ENCODE assay signal across 15 cellular contexts in the genomic region with DNA sequence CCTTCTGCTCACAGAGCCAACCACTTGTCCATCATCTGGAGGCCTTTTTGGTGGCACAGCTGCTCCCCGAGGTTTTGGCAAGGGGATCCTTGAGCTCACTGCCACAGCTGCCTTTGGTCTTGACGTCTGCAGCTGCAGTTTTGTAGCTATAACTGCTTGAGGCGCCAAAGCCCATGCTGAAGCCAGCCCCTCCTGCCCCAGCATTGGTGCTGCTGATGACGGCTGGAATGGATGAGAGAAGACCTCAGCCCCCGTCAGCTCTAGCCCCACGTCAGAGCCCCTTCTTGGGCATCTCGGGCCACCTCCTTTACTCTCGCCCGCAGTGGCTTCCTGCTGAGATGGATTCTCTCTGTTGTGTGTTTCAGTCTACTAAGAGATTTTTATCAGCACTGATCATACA. TPM values are rescaled to one million over a fixed set of nuclear protein-coding genes. Genes with fewer than 3 reads are reported as not detected.
DNase-seq lines count a peak whose midpoint lies in the region; ATAC-seq and TF ChIP-seq lines count a peak whose summit lies in the region.
"Had no signal": no experiment of that assay in that cellular context is flagged by ENCODE, and none has a peak within 500 bp of the region (broad histone marks: within the 10 kb centered on the region; RNA-seq: fewer than 3 reads in every experiment).

No MANE protein-coding gene starts in this region.

- H3K36me3 Mint-ChIP-seq in CD4-positive, CD25-positive, alpha-beta regulatory T cell: no peaks in the 10 kb centered on the region
- no peaks in the 10 kb centered on the region for H3K36me3 Mint-ChIP-seq in activated T-helper 2 cell treated with anti-CD3 and anti-CD28 coated beads, Interferon-gamma antibody, Interleukin-2, Interleukin-4, amounts not matched to agents 10 μg/mL and 5 μg/mL and 100 μg/mL, durations not matched to agents 14 hours and 24 hours and 36 hours (ENCODE audit: low read depth)
- no peaks in the 10 kb centered on the region for H3K36me3 Mint-ChIP-seq in naive thymus-derived CD8-positive, alpha-beta T cell

- no peak for TF ChIP-seq CTCF in esophagus muscularis mucosa (IDR thresholded peaks at IDR 0.05)

- peaks cover 0 to 18% (median 3%) of the 10 kb centered on the region in 4 donors for H3K4me1 Mint-ChIP-seq in CD4-positive, CD25-positive, alpha-beta regulatory T cell
- peaks cover 29% of the 10 kb centered on the region for H3K4me1 Mint-ChIP-seq in activated T-helper 2 cell treated with anti-CD3 and anti-CD28 coated beads, Interferon-gamma antibody, Interleukin-2, Interleukin-4, amounts not matched to agents 10 μg/mL and 5 μg/mL and 100 μg/mL, durations not matched to agents 14 hours and 24 hours and 36 hours (ENCODE audit: low read depth)
- H3K4me1 Mint-ChIP-seq in naive thymus-derived CD8-positive, alpha-beta T cell: peaks cover 48 to 68% (median 59%) of the 10 kb centered on the region in 4 donors

- H3K27ac Mint-ChIP-seq in CD4-positive, CD25-positive, alpha-beta regulatory T cell: peak overlapping the region in 2 of 3 donors; percentile 42 to 83
- no peak overlapping the region for H3K27ac Mint-ChIP-seq in activated T-helper 2 cell treated with anti-CD3 and anti-CD28 coated beads, Interferon-gamma antibody, Interleukin-2, Interleukin-4, amounts not matched to agents 10 μg/mL and 5 μg/mL and 100 μg/mL, durations not matched to agents 14 hours and 24 hours and 36 hours
- H3K27ac Mint-ChIP-seq in naive thymus-derived CD8-positive, alpha-beta T cell: peak overlapping the region; percentile 32 to 98 (median 89)

- peak; percentile 5 to 79 (median 9) for DNase-seq in CD4-positive, CD25-positive, alpha-beta regulatory T cell
- peak; percentile 4 for DNase-seq in T-helper 22 cell (ENCODE audit: low read depth)
- peak; percentile 58 for DNase-seq in activated T-helper 2 cell treated with anti-CD3 and anti-CD28 coated beads, Interferon-gamma antibody, Interleukin-2, Interleukin-4, amounts not matched to agents 10 μg/mL and 5 μg/mL and 100 μg/mL, durations not matched to agents 14 hours and 24 hours and 36 hours (ENCODE audit: low spot score)
- DNase-seq in naive thymus-derived CD8-positive, alpha-beta T cell: peak; percentile 58 to 97 (median 78)
- no peak for DNase-seq in GDM1 (lab: John Stamatoyannopoulos, UW)
- DNase-seq in esophagus muscularis mucosa (ENCODE audit: extremely low spot score): no peak
- DNase-seq: dermis blood vessel endothelial cell, left ventricle myocardium inferior, NCI-H748 treated with DMSO at 0.1 percent for 48 hours, occipital lobe, uterus had no signal

- 70% methylated on average over 9 of the region's 9 CpGs for WGBS in esophagus muscularis mucosa

- H3K4me1 ChIP-seq in CD4-positive, CD25-positive, alpha-beta regulatory T cell (ENCODE audit: control insufficient read depth, insufficient read depth, low read length, poor library complexity, severe bottlenecking): no peaks in the 10 kb centered on the region
- no peaks in the 10 kb centered on the region for H3K4me1 ChIP-seq in esophagus muscularis mucosa
- H3K4me1 ChIP-seq: left ventricle myocardium inferior, uterus had no signal

- no peaks in the 10 kb centered on the region for H3K9me3 Mint-ChIP-seq in CD4-positive, CD25-positive, alpha-beta regulatory T cell
- H3K9me3 Mint-ChIP-seq in activated T-helper 2 cell treated with anti-CD3 and anti-CD28 coated beads, Interferon-gamma antibody, Interleukin-2, Interleukin-4, amounts not matched to agents 10 μg/mL and 5 μg/mL and 100 μg/mL, durations not matched to agents 14 hours and 24 hours and 36 hours: no peaks in the 10 kb centered on the region
- no peaks in the 10 kb centered on the region for H3K9me3 Mint-ChIP-seq in naive thymus-derived CD8-positive, alpha-beta T cell

- no peak overlapping the region for H3K27ac ChIP-seq in CD4-positive, CD25-positive, alpha-beta regulatory T cell (ENCODE audit: insufficient read depth, low read length, poor library complexity, severe bottlenecking)
- H3K27ac ChIP-seq in esophagus muscularis mucosa (replicated peaks in 1 of 4): no peak overlapping the region
- H3K27ac ChIP-seq: left ventricle myocardium inferior, uterus had no signal

- H3K27me3 ChIP-seq in CD4-positive, CD25-positive, alpha-beta regulatory T cell (ENCODE audit: control insufficient read depth, insufficient read depth, low read length): no peaks in the 10 kb centered on the region
- H3K27me3 ChIP-seq in esophagus muscularis mucosa: peaks cover 0 to 23% (median 0%) of the 10 kb centered on the region in 4 donors
- H3K27me3 ChIP-seq: uterus had no signal

- peak overlapping the region in 1 of 4 donors; percentile 27 for H3K4me3 Mint-ChIP-seq in CD4-positive, CD25-positive, alpha-beta regulatory T cell
- H3K4me3 Mint-ChIP-seq in activated T-helper 2 cell treated with anti-CD3 and anti-CD28 coated beads, Interferon-gamma antibody, Interleukin-2, Interleukin-4, amounts not matched to agents 10 μg/mL and 5 μg/mL and 100 μg/mL, durations not matched to agents 14 hours and 24 hours and 36 hours (ENCODE audit: low read depth): no peak overlapping the region
- peak overlapping the region in 9 of 10 donors; percentile 7 to 68 (median 39) for H3K4me3 Mint-ChIP-seq in naive thymus-derived CD8-positive, alpha-beta T cell

- H3K27me3 Mint-ChIP-seq in CD4-positive, CD25-positive, alpha-beta regulatory T cell: peaks cover 4% of the 10 kb centered on the region
- H3K27me3 Mint-ChIP-seq in activated T-helper 2 cell treated with anti-CD3 and anti-CD28 coated beads, Interferon-gamma antibody, Interleukin-2, Interleukin-4, amounts not matched to agents 10 μg/mL and 5 μg/mL and 100 μg/mL, durations not matched to agents 14 hours and 24 hours and 36 hours (ENCODE audit: low read depth): peaks cover 15% of the 10 kb centered on the region
- H3K27me3 Mint-ChIP-seq in naive thymus-derived CD8-positive, alpha-beta T cell: no peaks in the 10 kb centered on the region

- TF ChIP-seq POLR2A in esophagus muscularis mucosa (IDR thresholded peaks at IDR 0.05; ENCODE audit: low read depth): no peak

- intact Hi-C loops in activated T-helper 2 cell treated with anti-CD3 and anti-CD28 coated beads, Interferon-gamma antibody, Interleukin-2, Interleukin-4, amounts not matched to agents 10 μg/mL and 5 μg/mL and 100 μg/mL, durations not matched to agents 14 hours and 24 hours and 36 hours (cut with micrococcal nuclease): loop anchor here (10.0 kb wide), 1 partner anchor 431 kb away; no protein-coding TSS in a partner anchor
- intact Hi-C loops in esophagus muscularis mucosa (cut with DNase I): loop anchor here (10.0 kb wide), 1 partner anchor 431 kb away; no protein-coding TSS in a partner anchor

- TF ChIP-seq EP300 in esophagus muscularis mucosa (IDR thresholded peaks at IDR 0.05): no peak

- no peaks in the 10 kb centered on the region for H3K9me3 ChIP-seq in CD4-positive, CD25-positive, alpha-beta regulatory T cell (ENCODE audit: control insufficient read depth in 2 of 2, low read length in 2 of 2)
- no peaks in the 10 kb centered on the region for H3K9me3 ChIP-seq in esophagus muscularis mucosa
- H3K9me3 ChIP-seq: left ventricle myocardium inferior, uterus had no signal

- H3K4me3 ChIP-seq in CD4-positive, CD25-positive, alpha-beta regulatory T cell (ENCODE audit: low read depth, low read length): no peak overlapping the region
- no peak overlapping the region for H3K4me3 ChIP-seq in esophagus muscularis mucosa
- H3K4me3 ChIP-seq: left ventricle myocardium inferior, uterus had no signal

- POLR2A ChIA-PET in naive thymus-derived CD8-positive, alpha-beta T cell (lab: Charles Lee): interaction anchor here (0.8 to 9.6 kb wide), 14 partner anchors 9 to 294 kb away, joined by 3 to 130 read pairs (median 4); no protein-coding TSS in a partner anchor

- no peaks in the 10 kb centered on the region for H3K36me3 ChIP-seq in CD4-positive, CD25-positive, alpha-beta regulatory T cell (ENCODE audit: control insufficient read depth, insufficient read depth, low read length)
- H3K36me3 ChIP-seq in esophagus muscularis mucosa: no peaks in the 10 kb centered on the region
- H3K36me3 ChIP-seq: left ventricle myocardium inferior, uterus had no signal

- ATAC-seq in CD4-positive, CD25-positive, alpha-beta regulatory T cell (ENCODE audit: low read depth in 2 of 2): peak; percentile 14 to 64
- ATAC-seq in naive thymus-derived CD8-positive, alpha-beta T cell: peak; percentile 96 to 97
- ATAC-seq in GM18511 (IDR thresholded peaks at IDR 0.05; ENCODE audit: unreplicated experiment) (no peak), GM21526 (IDR thresholded peaks at IDR 0.05; ENCODE audit: low FRiP score, unreplicated experiment) (no peak)
- ATAC-seq: SK-N-SH treated with all-trans-retinoic acid at 6 μM for 48 hours had no signal

RNA-seq across cellular contexts. Expression of gene KRT74, which starts 12.3 kb away (rescaled TPM):
- total RNA-seq in CD4-positive, CD25-positive, alpha-beta regulatory T cell: not detected
- not detected for polyA plus RNA-seq in CD4-positive, CD25-positive, alpha-beta regulatory T cell
- not detected in 2 replicates for total RNA-seq in activated T-helper 2 cell treated with anti-CD3 and anti-CD28 coated beads, Interferon-gamma antibody, Interleukin-2, Interleukin-4, amounts not matched to agents 10 μg/mL and 5 μg/mL and 100 μg/mL, durations not matched to agents 14 hours and 24 hours and 36 hours
- under 1 TPM in 1 of 2 experiments, not detected in 1; 0.26 TPM for total RNA-seq in naive thymus-derived CD8-positive, alpha-beta T cell
- polyA plus RNA-seq in naive thymus-derived CD8-positive, alpha-beta T cell: not detected
- total RNA-seq in esophagus muscularis mucosa: not detected
- total RNA-seq: dermis blood vessel endothelial cell, occipital lobe, uterus had no signal
- polyA plus RNA-seq: AG04450 had no signal

RNA-seq across cellular contexts. Expression of gene KRT72, which starts 15.3 kb away (rescaled TPM):
- total RNA-seq in CD4-positive, CD25-positive, alpha-beta regulatory T cell: 1.3 TPM
- under 1 TPM in 1 of 4 donors, not detected in 3; 0.13 TPM for polyA plus RNA-seq in CD4-positive, CD25-positive, alpha-beta regulatory T cell
- not detected in 2 replicates for total RNA-seq in activated T-helper 2 cell treated with anti-CD3 and anti-CD28 coated beads, Interferon-gamma antibody, Interleukin-2, Interleukin-4, amounts not matched to agents 10 μg/mL and 5 μg/mL and 100 μg/mL, durations not matched to agents 14 hours and 24 hours and 36 hours
- total RNA-seq in naive thymus-derived CD8-positive, alpha-beta T cell: 10 to 100 TPM; 11.4 to 11.6 TPM
- under 1 TPM in 2 of 3 donors, not detected in 1; 0.12 to 0.46 TPM for polyA plus RNA-seq in naive thymus-derived CD8-positive, alpha-beta T cell
- total RNA-seq in esophagus muscularis mucosa: not detected
- total RNA-seq: dermis blood vessel endothelial cell, left ventricle myocardium inferior, occipital lobe had no signal
- polyA plus RNA-seq: AG04450 had no signal

RNA-seq across cellular contexts. Expression of gene KRT73, which starts 32.4 kb away (rescaled TPM):
- total RNA-seq in CD4-positive, CD25-positive, alpha-beta regulatory T cell: 1.0 TPM
- polyA plus RNA-seq in CD4-positive, CD25-positive, alpha-beta regulatory T cell: 1 to 10 TPM in 2 of 4 donors, not detected in 2; 1.1 to 1.4 TPM
- total RNA-seq in activated T-helper 2 cell treated with anti-CD3 and anti-CD28 coated beads, Interferon-gamma antibody, Interleukin-2, Interleukin-4, amounts not matched to agents 10 μg/mL and 5 μg/mL and 100 μg/mL, durations not matched to agents 14 hours and 24 hours and 36 hours: not detected in 2 replicates
- 1 to 10 TPM; 8.5 to 10.0 TPM for total RNA-seq in naive thymus-derived CD8-positive, alpha-beta T cell
- 10 to 100 TPM in 1 of 3 donors, 1 to 10 TPM in 1, under 1 TPM in 1; 0.72 to 10.0 (median 1.8) TPM for polyA plus RNA-seq in naive thymus-derived CD8-positive, alpha-beta T cell
- not detected for total RNA-seq in esophagus muscularis mucosa
- total RNA-seq: dermis blood vessel endothelial cell, left ventricle myocardium inferior, occipital lobe, uterus had no signal
- polyA plus RNA-seq: AG04450 had no signal

RNA-seq across cellular contexts. Expression of gene KRT71, which starts 33.0 kb away (rescaled TPM):
- not detected for total RNA-seq in CD4-positive, CD25-positive, alpha-beta regulatory T cell
- polyA plus RNA-seq in CD4-positive, CD25-positive, alpha-beta regulatory T cell: not detected
- not detected in 2 replicates for total RNA-seq in activated T-helper 2 cell treated with anti-CD3 and anti-CD28 coated beads, Interferon-gamma antibody, Interleukin-2, Interleukin-4, amounts not matched to agents 10 μg/mL and 5 μg/mL and 100 μg/mL, durations not matched to agents 14 hours and 24 hours and 36 hours
- total RNA-seq in naive thymus-derived CD8-positive, alpha-beta T cell: not detected
- not detected for polyA plus RNA-seq in naive thymus-derived CD8-positive, alpha-beta T cell
- not detected for total RNA-seq in esophagus muscularis mucosa
- total RNA-seq: dermis blood vessel endothelial cell, left ventricle myocardium inferior, occipital lobe, uterus had no signal
- polyA plus RNA-seq: AG04450 had no signal

Comparison
In these comparisons a context has a peak if more than half of its experiments do, and no peak if none do; other contexts are left out.
1. ATAC-seq: peak in CD4-positive, CD25-positive, alpha-beta regulatory T cell (2 of 2) and naive thymus-derived CD8-positive, alpha-beta T cell (2 of 2); none in GM18511 (single experiment) and GM21526 (single experiment).
2. DNase-seq: peak in CD4-positive, CD25-positive, alpha-beta regulatory T cell (3 of 3), T-helper 22 cell (single experiment), activated T-helper 2 cell treated with anti-CD3 and anti-CD28 coated beads, Interferon-gamma antibody, Interleukin-2, Interleukin-4, amounts not matched to agents 10 μg/mL and 5 μg/mL and 100 μg/mL, durations not matched to agents 14 hours and 24 hours and 36 hours (single experiment) and naive thymus-derived CD8-positive, alpha-beta T cell (10 of 10); none in GDM1 (single experiment) and esophagus muscularis mucosa (single experiment).